ENCODE assay signal across 20 cellular contexts in the genomic region with DNA sequence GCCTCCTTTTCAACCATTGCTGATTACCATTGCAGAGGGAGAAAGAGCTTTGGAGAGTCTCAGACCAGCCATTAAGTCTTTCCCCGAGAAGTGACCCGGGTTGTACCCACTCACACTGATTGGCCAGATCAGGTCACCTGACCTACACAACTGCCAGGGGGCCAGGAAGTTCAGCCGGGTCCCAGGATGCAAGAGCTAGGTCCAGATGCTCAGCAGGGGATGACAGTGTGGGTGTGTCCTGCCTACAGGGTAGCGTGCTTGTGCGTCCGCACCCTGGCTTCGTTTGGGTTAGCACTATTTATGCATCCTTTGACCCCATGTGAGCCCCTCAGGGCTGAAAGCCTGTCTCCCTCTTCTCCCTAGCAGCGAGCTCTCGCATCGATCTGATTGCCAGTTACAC.
DNase-seq lines count a peak whose midpoint lies in the region; ATAC-seq, FAIRE-seq and TF ChIP-seq lines count a peak whose summit lies in the region.
"Had no signal": no experiment of that assay in that cellular context is flagged by ENCODE, and none has a peak within 500 bp of the region (broad histone marks: within the 10 kb centered on the region; RNA-seq: fewer than 3 reads in every experiment).

No MANE protein-coding gene starts in this region.

- intact Hi-C loops in GM12878 (cut with micrococcal nuclease; ENCODE audit: unreplicated experiment), result loop anchor here (10.0 kb wide), 1 partner anchor 415 kb away; no protein-coding TSS in a partner anchor
- intact Hi-C loops in sigmoid colon (cut with DNase I), result no loop called here

- TF ChIP-seq RAD21 in GM12878 (IDR thresholded peaks at IDR 0.05; ENCODE audit: insufficient read depth, low read depth, low read length) (no peak), liver (IDR thresholded peaks at IDR 0.05) (no peak)

- no peaks in the 10 kb centered on the region for H3K4me1 ChIP-seq in GM12878 (ENCODE audit: control insufficient read depth, insufficient read depth, low read length)
- peaks cover 3 to 26% (median 25%) of the 10 kb centered on the region in 4 donors for H3K4me1 ChIP-seq in liver (ENCODE audit: control insufficient read depth in 4 of 4, insufficient read depth in 4 of 4, low read length in 3 of 4)
- H3K4me1 ChIP-seq in sigmoid colon, result peaks cover 0 to 3% (median 0%) of the 10 kb centered on the region in 4 donors
- H3K4me1 ChIP-seq: BE2C had no signal

- no TSS peak for BruUV-seq in GM12878 (replicated peaks; lab: Mats Ljungman, UMichigan)

- SMC1A ChIA-PET in GM12878 (lab: Charles Lee; ENCODE audit: uncharacterized antibody, unreplicated experiment), result interaction anchor here (0.6 to 1.5 kb wide), 2 partner anchors 10 to 23 kb away, joined by 3 read pairs; no protein-coding TSS in a partner anchor

- no peak overlapping the region for H3K4me2 ChIP-seq in GM12878 (ENCODE audit: control insufficient read depth, insufficient read depth)

- H3K9me3 ChIP-seq in GM12878 (replicated peaks; ENCODE audit: control insufficient read depth, insufficient read depth, low read length) (no peaks in the 10 kb centered on the region), liver (ENCODE audit: control insufficient read depth in 4 of 4, low read length in 3 of 4) (no peaks in the 10 kb centered on the region), sigmoid colon (no peaks in the 10 kb centered on the region)
- H3K9me3 ChIP-seq: BE2C had no signal

- in situ Hi-C loops in GM12878 (cut with MboI), result loop anchor here (10.0 to 25.0 kb wide), 2 partner anchors 515 to 707 kb away; no protein-coding TSS in a partner anchor

- no peak for FAIRE-seq in GM12878 (lab: Jason Lieb, UNC)
- FAIRE-seq: H54 had no signal

- H3K4me3 ChIP-seq in GM12878, result no peak overlapping the region
- peak overlapping the region in 2 of 3 donors; percentile 7 to 42 for H3K4me3 ChIP-seq in liver (ENCODE audit: low read depth in 1 of 3, low read length in 3 of 3)
- H3K4me3 ChIP-seq in sigmoid colon, result no peak overlapping the region

- DNase-seq in activated CD8-positive, alpha-beta memory T cell treated with anti-CD3 and anti-CD28 coated beads for 24 hours, result peak; percentile 28
- DNase-seq in activated CD8-positive, alpha-beta memory T cell treated with anti-CD3 and anti-CD28 coated beads, Interleukin-2, amount 50 U/mL, for 4 hours, result no peak
- DNase-seq in GM12878 (ENCODE audit: low read depth, low spot score) (no peak), sigmoid colon (peak; percentile 50), NCI-H1436 (lab: John Stamatoyannopoulos, UW) (no peak)
- DNase-seq in activated effector memory CD4-positive, alpha-beta T cell treated with anti-CD3 and anti-CD28 coated beads, Interleukin-2, amount 50 U/mL, for 16 hours, result no peak
- DNase-seq: BE2C; CD4-positive, CD25-positive, alpha-beta regulatory T cell; COR-L47; DMS 273 treated with DMSO at 0.1 percent for 48 hours; DND-41; NCI-H1417 treated with DMSO at 0.1 percent for 48 hours; NCI-H1930; NCI-H345; NCI-H524 treated with DMSO at 0.1 percent for 48 hours; PC-3; RPMI8226 had no signal

- H3K27me3 ChIP-seq in GM12878 (replicated peaks in 1 of 2; ENCODE audit: control insufficient read depth in 2 of 2, insufficient read depth in 2 of 2, low read length in 1 of 2), result no peaks in the 10 kb centered on the region; a peak in 2 of 4 replicates
- no peaks in the 10 kb centered on the region for H3K27me3 ChIP-seq in liver (ENCODE audit: control insufficient read depth in 4 of 4, insufficient read depth in 4 of 4, low read length in 3 of 4)
- no peaks in the 10 kb centered on the region for H3K27me3 ChIP-seq in sigmoid colon
- H3K27me3 ChIP-seq: BE2C had no signal

- RAD21 ChIA-PET in GM12878 (lab: Charles Lee; ENCODE audit: unreplicated experiment), result no interaction called here

- H3K79me2 ChIP-seq in GM12878 (ENCODE audit: control insufficient read depth, insufficient read depth, low read length), result no peaks in the 10 kb centered on the region

- no peak for ATAC-seq in GM12878
- no peak for ATAC-seq in HG03442 (IDR thresholded peaks at IDR 0.05; ENCODE audit: unreplicated experiment)
- ATAC-seq: PC-3 had no signal

- TF ChIP-seq POLR2A in GM12878 (IDR thresholded peaks at IDR 0.05; ENCODE audit: low read depth, low read length) (no peak), sigmoid colon (IDR thresholded peaks at IDR 0.05) (no peak)

- H3K36me3 ChIP-seq in GM12878 (ENCODE audit: control insufficient read depth in 2 of 2, insufficient read depth in 2 of 2, low read length in 1 of 2) (no peaks in the 10 kb centered on the region), liver (ENCODE audit: control insufficient read depth in 4 of 4, insufficient read depth in 3 of 4, low read depth in 1 of 4, low read length in 3 of 4) (no peaks in the 10 kb centered on the region), sigmoid colon (no peaks in the 10 kb centered on the region)
- H3K36me3 ChIP-seq: BE2C had no signal

- TF ChIP-seq CTCF in GM12878 (IDR thresholded peaks at IDR 0.05 in 2 of 3, conservative IDR thresholded peaks at IDR 0.05 in 1 of 3; ENCODE audit: control insufficient read depth in 2 of 3, extremely low read depth in 1 of 3, insufficient read depth in 1 of 3, low read depth in 3 of 3, low read length in 3 of 3) (no peak), liver (IDR thresholded peaks at IDR 0.05; ENCODE audit: low read depth, low read length, missing input control) (no peak), sigmoid colon (IDR thresholded peaks at IDR 0.05) (no peak)

- no peak overlapping the region for H2AFZ ChIP-seq in GM12878 (ENCODE audit: control insufficient read depth, low read depth, low read length)

- no peak overlapping the region for H3K9ac ChIP-seq in GM12878 (ENCODE audit: control insufficient read depth, insufficient read depth, low read length)
- H3K9ac ChIP-seq in liver (ENCODE audit: low read depth in 1 of 2, low read length in 2 of 2), result no peak overlapping the region

- H4K20me1 ChIP-seq in GM12878 (ENCODE audit: control insufficient read depth, insufficient read depth), result no peaks in the 10 kb centered on the region

- no peak overlapping the region for H3K27ac ChIP-seq in GM12878 (ENCODE audit: control insufficient read depth, insufficient read depth)
- H3K27ac ChIP-seq in liver (ENCODE audit: low read depth in 1 of 2, low read length in 2 of 2), result no peak overlapping the region
- H3K27ac ChIP-seq in sigmoid colon, result no peak overlapping the region

- POLR2A ChIA-PET in GM12878 (lab: Charles Lee), result no interaction called here

- 58% methylated on average over 10 of the region's 10 CpGs for WGBS in GM12878 (ENCODE audit: insufficient coverage, insufficient replicate concordance, low lambda C conversion rate, missing lambda C conversion rate)
- 26% methylated on average over 10 of the region's 10 CpGs for WGBS in liver
- WGBS in sigmoid colon, 2 donors, result 76 to 81% methylated on average over 10 of the region's 10 CpGs

- TF ChIP-seq EP300 in GM12878 (IDR thresholded peaks at IDR 0.05; ENCODE audit: borderline replicate concordance in 1 of 2, control insufficient read depth in 1 of 2, low read depth in 2 of 2, low read length in 2 of 2) (no peak), sigmoid colon (IDR thresholded peaks at IDR 0.05) (no peak)

- CTCF ChIA-PET in GM12878 (lab: Yijun Ruan, JAX), result no interaction called here

TF ChIP-seq in GM12878, 131 proteins besides CTCF, POLR2A, EP300 and RAD21:
- TF ChIP-seq USF1 (IDR thresholded peaks at IDR 0.05; ENCODE audit: borderline replicate concordance, extremely low read length, insufficient read depth, low read depth, low read length) (peak; percentile 16), RFX5 (IDR thresholded peaks at IDR 0.05; ENCODE audit: low read depth, low read length) (no peak)

TF ChIP-seq in liver, 16 proteins besides CTCF, POLR2A, EP300 and RAD21:
- no peak for TF ChIP-seq SP1 (IDR thresholded peaks at IDR 0.05)

Comparison
In these comparisons a context has a peak if more than half of its experiments do, and no peak if none do; other contexts are left out.
1. DNase-seq: peak in activated CD8-positive, alpha-beta memory T cell treated with anti-CD3 and anti-CD28 coated beads for 24 hours (single experiment) and sigmoid colon (single experiment); none in activated CD8-positive, alpha-beta memory T cell treated with anti-CD3 and anti-CD28 coated beads, Interleukin-2, amount 50 U/mL, for 4 hours (single experiment), GM12878 (single experiment), activated effector memory CD4-positive, alpha-beta T cell treated with anti-CD3 and anti-CD28 coated beads, Interleukin-2, amount 50 U/mL, for 16 hours (single experiment) and NCI-H1436 (single experiment).
2. H3K4me3 ChIP-seq: peak in liver (2 of 3); none in GM12878 (single experiment) and sigmoid colon (0 of 4).